Comparison of ENCODE assay signal across 8 cellular contexts in genomic region chr20:12966468-12967085, GRCh38. TPM values are rescaled to one million over a fixed set of nuclear protein-coding genes. Genes with fewer than 3 reads are reported as not detected.
DNase-seq lines count a peak whose midpoint lies in the region; ATAC-seq and TF ChIP-seq lines count a peak whose summit lies in the region.
"Had no signal": no experiment of that assay in that cellular context is flagged by ENCODE, and none has a peak within 500 bp of the region (broad histone marks: within the 10 kb centered on the region; RNA-seq: fewer than 3 reads in every experiment).

No MANE protein-coding gene starts in this region.

- H3K9me3 Mint-ChIP-seq in activated naive CD4-positive, alpha-beta T cell treated with anti-CD3 and anti-CD28 coated beads, Interleukin-2, amount 50 U/mL, for 72 hours = no peaks in the 10 kb centered on the region

- ATAC-seq in activated naive CD4-positive, alpha-beta T cell treated with anti-CD3 and anti-CD28 coated beads, Interleukin-2, amount 50 U/mL, for 72 hours = no peak
- ATAC-seq in HG02763 (IDR thresholded peaks at IDR 0.05; ENCODE audit: unreplicated experiment) = no peak

- H3K36me3 Mint-ChIP-seq in activated naive CD4-positive, alpha-beta T cell treated with anti-CD3 and anti-CD28 coated beads, Interleukin-2, amount 50 U/mL, for 72 hours = peaks cover 0 to 9% of the 10 kb centered on the region in 2 donors
- H3K36me3 Mint-ChIP-seq: activated naive CD8-positive, alpha-beta T cell treated with anti-CD3 and anti-CD28 coated beads for 36 hours had no signal

- DNase-seq in GM13977 (ENCODE audit: low spot score) (no peak), NCI-H748 (lab: John Stamatoyannopoulos, UW; ENCODE audit: unreplicated experiment) (peak; percentile 71), fibroblast of peridontal ligament (ENCODE audit: extremely low read depth) (peak; percentile 80), retinal pigment epithelial cell (ENCODE audit: low read depth) (no peak)
- DNase-seq in stimulated activated CD4-positive, alpha-beta T cell treated with anti-CD3 and anti-CD28 coated beads, Interleukin-15, amount 100 ng/mL, for 24 hours = no peak
- DNase-seq in activated naive CD4-positive, alpha-beta T cell treated with anti-CD3 and anti-CD28 coated beads, Interleukin-2, amount 50 U/mL, for 72 hours (ENCODE audit: low spot score in 2 of 2) = no peak
- DNase-seq: activated naive CD8-positive, alpha-beta T cell treated with anti-CD3 and anti-CD28 coated beads for 36 hours had no signal

- in situ Hi-C loops in GM13977 (cut with MboI; ENCODE audit: low pct_unique_long_range_greater_than_20kb, low sequenced_read_pairs, unreplicated experiment) = no loop called here

- H3K4me3 ChIP-seq in retinal pigment epithelial cell (ENCODE audit: low read length) = no peak overlapping the region

- TF ChIP-seq CTCF in GM13977 (IDR thresholded peaks at IDR 0.05; ENCODE audit: extremely low read depth, insufficient read depth, missing control alignments) = peak; percentile 18
- TF ChIP-seq CTCF in retinal pigment epithelial cell (conservative IDR thresholded peaks at IDR 0.05; ENCODE audit: low read depth, low read length) = peak; percentile 60

- no peak overlapping the region for H3K27ac Mint-ChIP-seq in activated naive CD4-positive, alpha-beta T cell treated with anti-CD3 and anti-CD28 coated beads, Interleukin-2, amount 50 U/mL, for 72 hours
- H3K27ac Mint-ChIP-seq: activated naive CD8-positive, alpha-beta T cell treated with anti-CD3 and anti-CD28 coated beads for 36 hours had no signal

RNA-seq across cellular contexts. Expression of gene SPTLC3, which starts 42.2 kb away (rescaled TPM):
- total RNA-seq in activated naive CD4-positive, alpha-beta T cell treated with anti-CD3 and anti-CD28 coated beads, Interleukin-2, amount 50 U/mL, for 72 hours = 1 to 10 TPM in 1 of 2 donors, not detected in 1; 1.7 TPM

Comparison
In these comparisons a context has a peak if more than half of its experiments do, and no peak if none do; other contexts are left out.
1. DNase-seq: peak in NCI-H748 (single experiment) and fibroblast of peridontal ligament (single experiment); none in GM13977 (single experiment), retinal pigment epithelial cell (single experiment), stimulated activated CD4-positive, alpha-beta T cell treated with anti-CD3 and anti-CD28 coated beads, Interleukin-15, amount 100 ng/mL, for 24 hours (single experiment) and activated naive CD4-positive, alpha-beta T cell treated with anti-CD3 and anti-CD28 coated beads, Interleukin-2, amount 50 U/mL, for 72 hours (0 of 2).